Comparison of ENCODE assay signal across 8 cellular contexts in genomic region chr22:18024276-18024939, GRCh38. TPM values are rescaled to one million over a fixed set of nuclear protein-coding genes. Genes with fewer than 3 reads are reported as not detected.
DNase-seq lines count a peak whose midpoint lies in the region; ATAC-seq and TF ChIP-seq lines count a peak whose summit lies in the region.

A gene with protein sequence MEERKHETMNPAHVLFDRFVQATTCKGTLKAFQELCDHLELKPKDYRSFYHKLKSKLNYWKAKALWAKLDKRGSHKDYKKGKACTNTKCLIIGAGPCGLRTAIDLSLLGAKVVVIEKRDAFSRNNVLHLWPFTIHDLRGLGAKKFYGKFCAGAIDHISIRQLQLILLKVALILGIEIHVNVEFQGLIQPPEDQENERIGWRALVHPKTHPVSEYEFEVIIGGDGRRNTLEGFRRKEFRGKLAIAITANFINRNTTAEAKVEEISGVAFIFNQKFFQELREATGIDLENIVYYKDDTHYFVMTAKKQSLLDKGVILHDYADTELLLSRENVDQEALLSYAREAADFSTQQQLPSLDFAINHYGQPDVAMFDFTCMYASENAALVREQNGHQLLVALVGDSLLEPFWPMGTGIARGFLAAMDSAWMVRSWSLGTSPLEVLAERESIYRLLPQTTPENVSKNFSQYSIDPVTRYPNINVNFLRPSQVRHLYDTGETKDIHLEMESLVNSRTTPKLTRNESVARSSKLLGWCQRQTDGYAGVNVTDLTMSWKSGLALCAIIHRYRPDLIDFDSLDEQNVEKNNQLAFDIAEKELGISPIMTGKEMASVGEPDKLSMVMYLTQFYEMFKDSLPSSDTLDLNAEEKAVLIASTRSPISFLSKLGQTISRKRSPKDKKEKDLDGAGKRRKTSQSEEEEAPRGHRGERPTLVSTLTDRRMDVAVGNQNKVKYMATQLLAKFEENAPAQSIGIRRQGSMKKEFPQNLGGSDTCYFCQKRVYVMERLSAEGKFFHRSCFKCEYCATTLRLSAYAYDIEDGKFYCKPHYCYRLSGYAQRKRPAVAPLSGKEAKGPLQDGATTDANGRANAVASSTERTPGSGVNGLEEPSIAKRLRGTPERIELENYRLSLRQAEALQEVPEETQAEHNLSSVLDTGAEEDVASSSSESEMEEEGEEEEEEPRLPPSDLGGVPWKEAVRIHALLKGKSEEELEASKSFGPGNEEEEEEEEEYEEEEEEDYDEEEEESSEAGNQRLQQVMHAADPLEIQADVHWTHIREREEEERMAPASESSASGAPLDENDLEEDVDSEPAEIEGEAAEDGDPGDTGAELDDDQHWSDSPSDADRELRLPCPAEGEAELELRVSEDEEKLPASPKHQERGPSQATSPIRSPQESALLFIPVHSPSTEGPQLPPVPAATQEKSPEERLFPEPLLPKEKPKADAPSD (N-terminal part only) (minus strand): TSS chr22:18024561. CDS start chr22:17906812, 117,749 bp downstream.

- WGBS in HUES64 = 2% methylated on average over 56 of the region's 56 CpGs
- 2% methylated on average over 56 of the region's 56 CpGs for WGBS in thymus

- H3K36me3 Mint-ChIP-seq in activated naive CD8-positive, alpha-beta T cell treated with anti-CD3 and anti-CD28 coated beads for 36 hours = no peaks in the 10 kb centered on the region

- no peaks in the 10 kb centered on the region for H3K9me3 Mint-ChIP-seq in activated naive CD8-positive, alpha-beta T cell treated with anti-CD3 and anti-CD28 coated beads for 36 hours

- no peaks in the 10 kb centered on the region for H3K36me3 ChIP-seq in HUES64 (ENCODE audit: insufficient read depth, low read length)
- H3K36me3 ChIP-seq in thymus (ENCODE audit: control insufficient read depth, insufficient read depth) = no peaks in the 10 kb centered on the region

- in situ Hi-C loops in G401 (cut with HindIII; ENCODE audit: low sequenced_read_pairs) = loop anchor here (25.0 kb wide), 1 partner anchor 137 kb away; no protein-coding TSS in a partner anchor

- peak within 1 kb of the TSS; percentile 79 for H3K4me3 Mint-ChIP-seq in activated naive CD8-positive, alpha-beta T cell treated with anti-CD3 and anti-CD28 coated beads for 36 hours

- H3K27me3 Mint-ChIP-seq in activated naive CD8-positive, alpha-beta T cell treated with anti-CD3 and anti-CD28 coated beads for 36 hours = peaks cover 57% of the 10 kb centered on the region

- H3K9me3 ChIP-seq in HUES64 (ENCODE audit: insufficient read depth, low read depth, low read length) = no peaks in the 10 kb centered on the region
- H3K9me3 ChIP-seq in thymus (ENCODE audit: control insufficient read depth) = no peaks in the 10 kb centered on the region

- H3K4me1 Mint-ChIP-seq in activated naive CD8-positive, alpha-beta T cell treated with anti-CD3 and anti-CD28 coated beads for 36 hours = peaks cover 13% of the 10 kb centered on the region

- peak; percentile 74 for DNase-seq in G401 (ENCODE audit: low spot score)
- peak; percentile 81 for DNase-seq in activated naive CD8-positive, alpha-beta T cell treated with anti-CD3 and anti-CD28 coated beads for 36 hours
- DNase-seq in glomerular visceral epithelial cell (ENCODE audit: extremely low spot score) = peak; percentile 68
- DNase-seq in occipital lobe (lab: John Stamatoyannopoulos, UW) = peak; percentile 58

- peaks cover 4% of the 10 kb centered on the region; the same call in 1 of the 2 replicates for H3K4me1 ChIP-seq in HUES64 (ENCODE audit: insufficient read depth, low read length)
- H3K4me1 ChIP-seq in thymus (ENCODE audit: control insufficient read depth, insufficient read depth, low read length) = peaks cover 9% of the 10 kb centered on the region

- H3K27ac Mint-ChIP-seq in activated naive CD8-positive, alpha-beta T cell treated with anti-CD3 and anti-CD28 coated beads for 36 hours = no peak within 1 kb of the TSS

- H3K27me3 ChIP-seq in HUES64 (ENCODE audit: insufficient read depth, low read length) (peaks cover 71% of the 10 kb centered on the region), thymus (ENCODE audit: control insufficient read depth, insufficient read depth) (peaks cover 15% of the 10 kb centered on the region)

- ATAC-seq in SK-N-SH treated with all-trans-retinoic acid at 6 μM for 48 hours (peak; percentile 88), HG03039 (IDR thresholded peaks at IDR 0.05; ENCODE audit: unreplicated experiment) (no peak)

- H3K9ac ChIP-seq in HUES64 (ENCODE audit: low read depth, low read length) = 0 out of 2 replicates have a peak within 1 kb of the TSS, but pooled peaks have one; percentile 15

- H3K4me3 ChIP-seq in HUES64 (ENCODE audit: low read length) = peak within 1 kb of the TSS; percentile 57
- peak within 1 kb of the TSS; percentile 58 for H3K4me3 ChIP-seq in thymus (ENCODE audit: low read length)

- H3K27ac ChIP-seq in HUES64 (ENCODE audit: low read depth, low read length) (no peak within 1 kb of the TSS), thymus (ENCODE audit: low read depth) (no peak within 1 kb of the TSS)

TF ChIP-seq in SK-N-SH treated with all-trans-retinoic acid at 6 μM for 48 hours, 23 proteins besides CTCF, POLR2A, EP300 and RAD21:
- TF ChIP-seq, protein P1, sequence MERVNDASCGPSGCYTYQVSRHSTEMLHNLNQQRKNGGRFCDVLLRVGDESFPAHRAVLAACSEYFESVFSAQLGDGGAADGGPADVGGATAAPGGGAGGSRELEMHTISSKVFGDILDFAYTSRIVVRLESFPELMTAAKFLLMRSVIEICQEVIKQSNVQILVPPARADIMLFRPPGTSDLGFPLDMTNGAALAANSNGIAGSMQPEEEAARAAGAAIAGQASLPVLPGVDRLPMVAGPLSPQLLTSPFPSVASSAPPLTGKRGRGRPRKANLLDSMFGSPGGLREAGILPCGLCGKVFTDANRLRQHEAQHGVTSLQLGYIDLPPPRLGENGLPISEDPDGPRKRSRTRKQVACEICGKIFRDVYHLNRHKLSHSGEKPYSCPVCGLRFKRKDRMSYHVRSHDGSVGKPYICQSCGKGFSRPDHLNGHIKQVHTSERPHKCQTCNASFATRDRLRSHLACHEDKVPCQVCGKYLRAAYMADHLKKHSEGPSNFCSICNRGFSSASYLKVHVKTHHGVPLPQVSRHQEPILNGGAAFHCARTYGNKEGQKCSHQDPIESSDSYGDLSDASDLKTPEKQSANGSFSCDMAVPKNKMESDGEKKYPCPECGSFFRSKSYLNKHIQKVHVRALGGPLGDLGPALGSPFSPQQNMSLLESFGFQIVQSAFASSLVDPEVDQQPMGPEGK (CRISPR knock-in tag; IDR thresholded peaks at IDR 0.05; ENCODE audit: borderline replicate concordance) = no peak
- peak; percentile 87 for TF ChIP-seq ZFP3 (CRISPR knock-in tag; IDR thresholded peaks at IDR 0.05)
- TF ChIP-seq, protein P2, sequence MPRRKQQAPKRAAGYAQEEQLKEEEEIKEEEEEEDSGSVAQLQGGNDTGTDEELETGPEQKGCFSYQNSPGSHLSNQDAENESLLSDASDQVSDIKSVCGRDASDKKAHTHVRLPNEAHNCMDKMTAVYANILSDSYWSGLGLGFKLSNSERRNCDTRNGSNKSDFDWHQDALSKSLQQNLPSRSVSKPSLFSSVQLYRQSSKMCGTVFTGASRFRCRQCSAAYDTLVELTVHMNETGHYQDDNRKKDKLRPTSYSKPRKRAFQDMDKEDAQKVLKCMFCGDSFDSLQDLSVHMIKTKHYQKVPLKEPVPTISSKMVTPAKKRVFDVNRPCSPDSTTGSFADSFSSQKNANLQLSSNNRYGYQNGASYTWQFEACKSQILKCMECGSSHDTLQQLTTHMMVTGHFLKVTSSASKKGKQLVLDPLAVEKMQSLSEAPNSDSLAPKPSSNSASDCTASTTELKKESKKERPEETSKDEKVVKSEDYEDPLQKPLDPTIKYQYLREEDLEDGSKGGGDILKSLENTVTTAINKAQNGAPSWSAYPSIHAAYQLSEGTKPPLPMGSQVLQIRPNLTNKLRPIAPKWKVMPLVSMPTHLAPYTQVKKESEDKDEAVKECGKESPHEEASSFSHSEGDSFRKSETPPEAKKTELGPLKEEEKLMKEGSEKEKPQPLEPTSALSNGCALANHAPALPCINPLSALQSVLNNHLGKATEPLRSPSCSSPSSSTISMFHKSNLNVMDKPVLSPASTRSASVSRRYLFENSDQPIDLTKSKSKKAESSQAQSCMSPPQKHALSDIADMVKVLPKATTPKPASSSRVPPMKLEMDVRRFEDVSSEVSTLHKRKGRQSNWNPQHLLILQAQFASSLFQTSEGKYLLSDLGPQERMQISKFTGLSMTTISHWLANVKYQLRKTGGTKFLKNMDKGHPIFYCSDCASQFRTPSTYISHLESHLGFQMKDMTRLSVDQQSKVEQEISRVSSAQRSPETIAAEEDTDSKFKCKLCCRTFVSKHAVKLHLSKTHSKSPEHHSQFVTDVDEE (CRISPR knock-in tag; IDR thresholded peaks at IDR 0.05) = no peak
- no peak for TF ChIP-seq OSR1 (CRISPR knock-in tag; IDR thresholded peaks at IDR 0.05)
- no peak for TF ChIP-seq ISL1 (CRISPR knock-in tag; IDR thresholded peaks at IDR 0.05)
- no peak for TF ChIP-seq ZC3H10 (CRISPR knock-in tag; IDR thresholded peaks at IDR 0.05)
- TF ChIP-seq SNAI2 (CRISPR knock-in tag; IDR thresholded peaks at IDR 0.05) = no peak

RNA-seq across cellular contexts. Expression of the gene that starts here (rescaled TPM):
- total RNA-seq in G401 (2014; rRNA removed; shearing (Covaris generic)) = 3.4 and 5.3 TPM in 2 replicates
- 13.2 TPM for polyA plus RNA-seq in HUES64 (2013, experiment 1 of 2)
- 12.8 TPM for polyA plus RNA-seq in HUES64 (2013, experiment 2 of 2)
- 10 to 100 TPM; 36.6 to 41.3 TPM for total RNA-seq in activated naive CD8-positive, alpha-beta T cell treated with anti-CD3 and anti-CD28 coated beads for 36 hours
- 40.9 TPM for total RNA-seq in occipital lobe
- 4.0 TPM for polyA plus RNA-seq in thymus
